In the genomic region with DNA sequence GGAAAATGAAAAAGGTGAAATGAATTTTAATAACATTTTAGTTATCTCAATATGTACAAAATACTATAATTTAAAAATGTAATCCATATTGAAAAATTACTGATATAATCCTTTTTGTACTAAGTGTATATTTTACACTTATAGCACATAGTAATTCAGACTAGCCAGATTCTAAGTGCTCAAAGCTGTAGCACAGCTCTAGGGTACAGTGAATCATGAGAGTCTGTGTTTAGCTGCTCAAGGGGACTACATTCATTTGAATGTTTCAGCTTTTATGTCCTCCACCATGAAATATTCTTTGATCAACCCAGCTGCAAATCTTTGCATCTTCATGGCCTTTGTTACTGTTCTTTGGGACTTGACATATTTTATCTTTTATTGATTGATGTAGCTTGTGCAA, we compare ENCODE assay signal across 32 cellular contexts. TPM values are rescaled to one million over a fixed set of nuclear protein-coding genes. Genes with fewer than 3 reads are reported as not detected.
DNase-seq lines count a peak whose midpoint lies in the region; ATAC-seq and TF ChIP-seq lines count a peak whose summit lies in the region.
"Had no signal": no experiment of that assay in that cellular context is flagged by ENCODE, and none has a peak within 500 bp of the region (broad histone marks: within the 10 kb centered on the region; RNA-seq: fewer than 3 reads in every experiment).

No MANE protein-coding gene starts in this region.

- POLR2A ChIA-PET in CD8-positive, alpha-beta T cell (lab: Charles Lee), result interaction anchor here (0.7 to 1.5 kb wide), 3 partner anchors 11 to 47 kb away, joined by 3 to 4 read pairs (median 3); no protein-coding TSS in a partner anchor
- POLR2A ChIA-PET in naive thymus-derived CD4-positive, alpha-beta T cell (lab: Charles Lee), result interaction anchor here (1.3 kb wide), 2 partner anchors 16 kb away, joined by 3 to 5 read pairs; a partner anchor contains a TSS

- H3K27me3 Mint-ChIP-seq in CD14-positive monocyte (ENCODE audit: low read depth in 3 of 3), result peaks cover 0 to 2% (median 0%) of the 10 kb centered on the region in 3 donors
- H3K27me3 Mint-ChIP-seq in CD8-positive, alpha-beta T cell (ENCODE audit: low read depth), result no peaks in the 10 kb centered on the region
- H3K27me3 Mint-ChIP-seq in activated T-helper 2 cell treated with anti-CD3 and anti-CD28 coated beads, Interferon-gamma antibody, Interleukin-2, Interleukin-4, amounts not matched to agents 10 μg/mL and 5 μg/mL and 100 μg/mL, durations not matched to agents 14 hours and 24 hours and 36 hours (ENCODE audit: low read depth), result no peaks in the 10 kb centered on the region
- H3K27me3 Mint-ChIP-seq in naive thymus-derived CD4-positive, alpha-beta T cell, result no peaks in the 10 kb centered on the region

- peaks cover 71% of the 10 kb centered on the region for H3K4me1 ChIP-seq in CD8-positive, alpha-beta T cell (ENCODE audit: insufficient read depth, low read length)
- peaks cover 65 to 80% of the 10 kb centered on the region in 2 donors for H3K4me1 ChIP-seq in naive thymus-derived CD4-positive, alpha-beta T cell (ENCODE audit: control insufficient read depth in 2 of 2, insufficient read depth in 2 of 2, low read length in 2 of 2)
- H3K4me1 ChIP-seq: ascending aorta, colonic mucosa, tibial artery had no signal

- no peak overlapping the region for H3K4me3 Mint-ChIP-seq in CD14-positive monocyte
- H3K4me3 Mint-ChIP-seq in CD8-positive, alpha-beta T cell, result peak overlapping the region; percentile 62
- H3K4me3 Mint-ChIP-seq in activated T-helper 2 cell treated with anti-CD3 and anti-CD28 coated beads, Interferon-gamma antibody, Interleukin-2, Interleukin-4, amounts not matched to agents 10 μg/mL and 5 μg/mL and 100 μg/mL, durations not matched to agents 14 hours and 24 hours and 36 hours (ENCODE audit: low read depth), result no peak overlapping the region
- H3K4me3 Mint-ChIP-seq in naive thymus-derived CD4-positive, alpha-beta T cell, result peak overlapping the region in 8 of 10 donors; percentile 33 to 95 (median 48)
- H3K4me3 Mint-ChIP-seq: activated T-cell treated with anti-CD3 and anti-CD28 coated beads, Interleukin-2, amount 50 U/mL, for 4 hours had no signal

- peak overlapping the region in 4 of 7 donors; percentile 7 to 43 (median 28) for H3K27ac Mint-ChIP-seq in CD14-positive monocyte
- H3K27ac Mint-ChIP-seq in CD8-positive, alpha-beta T cell, result peak overlapping the region; percentile 73
- H3K27ac Mint-ChIP-seq in activated T-helper 2 cell treated with anti-CD3 and anti-CD28 coated beads, Interferon-gamma antibody, Interleukin-2, Interleukin-4, amounts not matched to agents 10 μg/mL and 5 μg/mL and 100 μg/mL, durations not matched to agents 14 hours and 24 hours and 36 hours, result peak overlapping the region; percentile 60
- H3K27ac Mint-ChIP-seq in naive thymus-derived CD4-positive, alpha-beta T cell, result peak overlapping the region in 6 of 9 donors; percentile 29 to 93 (median 68)

- no peak for TF ChIP-seq CTCF in CD14-positive monocyte (IDR thresholded peaks at IDR 0.05)
- TF ChIP-seq CTCF in CD8-positive, alpha-beta T cell (IDR thresholded peaks at IDR 0.05), result no peak

- peaks cover 55% of the 10 kb centered on the region for H3K4me1 Mint-ChIP-seq in CD14-positive monocyte
- H3K4me1 Mint-ChIP-seq in CD8-positive, alpha-beta T cell (ENCODE audit: low read depth), result peaks cover 88% of the 10 kb centered on the region
- peaks cover 70% of the 10 kb centered on the region for H3K4me1 Mint-ChIP-seq in activated T-helper 2 cell treated with anti-CD3 and anti-CD28 coated beads, Interferon-gamma antibody, Interleukin-2, Interleukin-4, amounts not matched to agents 10 μg/mL and 5 μg/mL and 100 μg/mL, durations not matched to agents 14 hours and 24 hours and 36 hours (ENCODE audit: low read depth)
- peaks cover 78 to 99% (median 95%) of the 10 kb centered on the region in 7 donors for H3K4me1 Mint-ChIP-seq in naive thymus-derived CD4-positive, alpha-beta T cell

- peak; percentile 54 for ATAC-seq in CD8-positive, alpha-beta T cell
- ATAC-seq in naive thymus-derived CD4-positive, alpha-beta T cell, result no peak
- ATAC-seq in HG03432 (IDR thresholded peaks at IDR 0.05; ENCODE audit: unreplicated experiment) (no peak), GM21447 (IDR thresholded peaks at IDR 0.05; ENCODE audit: unreplicated experiment) (no peak)
- ATAC-seq: left lobe of liver, PC-3, right cardiac atrium had no signal

- peaks cover 47 to 55% of the 10 kb centered on the region in 2 donors for H3K36me3 Mint-ChIP-seq in CD14-positive monocyte
- peaks cover 75% of the 10 kb centered on the region for H3K36me3 Mint-ChIP-seq in CD8-positive, alpha-beta T cell
- H3K36me3 Mint-ChIP-seq in activated T-helper 2 cell treated with anti-CD3 and anti-CD28 coated beads, Interferon-gamma antibody, Interleukin-2, Interleukin-4, amounts not matched to agents 10 μg/mL and 5 μg/mL and 100 μg/mL, durations not matched to agents 14 hours and 24 hours and 36 hours (ENCODE audit: low read depth), result peaks cover 77% of the 10 kb centered on the region
- H3K36me3 Mint-ChIP-seq in naive thymus-derived CD4-positive, alpha-beta T cell, result peaks cover 17 to 61% (median 56%) of the 10 kb centered on the region in 5 donors

- peaks cover 26% of the 10 kb centered on the region for H3K36me3 ChIP-seq in CD8-positive, alpha-beta T cell (ENCODE audit: insufficient read depth, low read length)
- H3K36me3 ChIP-seq in naive thymus-derived CD4-positive, alpha-beta T cell (ENCODE audit: control insufficient read depth in 2 of 3, insufficient read depth in 3 of 3, low read length in 3 of 3), result peaks cover 12 to 31% (median 18%) of the 10 kb centered on the region in 3 experiments
- H3K36me3 ChIP-seq: ascending aorta, cardiac muscle cell, colonic mucosa, tibial artery had no signal

- intact Hi-C loops in CD14-positive monocyte (cut with micrococcal nuclease), result no loop called here
- intact Hi-C loops in CD8-positive, alpha-beta T cell (cut with DNase I, micrococcal nuclease), result loop anchor here in 1 of 2 experiments (10.0 kb wide), 1 partner anchor 866 kb away; a partner anchor contains a TSS
- intact Hi-C loops in activated T-helper 2 cell treated with anti-CD3 and anti-CD28 coated beads, Interferon-gamma antibody, Interleukin-2, Interleukin-4, amounts not matched to agents 10 μg/mL and 5 μg/mL and 100 μg/mL, durations not matched to agents 14 hours and 24 hours and 36 hours (cut with micrococcal nuclease), result loop anchor here (10.0 kb wide), 1 partner anchor 706 kb away; no protein-coding TSS in a partner anchor
- intact Hi-C loops in naive thymus-derived CD4-positive, alpha-beta T cell (cut with micrococcal nuclease), result loop anchor here in 1 of 2 donors (1.0 to 2.0 kb wide), 2 partner anchors 8 to 14 kb away; no protein-coding TSS in a partner anchor

- H3K9me3 Mint-ChIP-seq in CD14-positive monocyte, result peaks cover 0 to 3% (median 0%) of the 10 kb centered on the region in 7 donors
- H3K9me3 Mint-ChIP-seq in CD8-positive, alpha-beta T cell, result no peaks in the 10 kb centered on the region
- H3K9me3 Mint-ChIP-seq in activated T-helper 2 cell treated with anti-CD3 and anti-CD28 coated beads, Interferon-gamma antibody, Interleukin-2, Interleukin-4, amounts not matched to agents 10 μg/mL and 5 μg/mL and 100 μg/mL, durations not matched to agents 14 hours and 24 hours and 36 hours, result no peaks in the 10 kb centered on the region
- H3K9me3 Mint-ChIP-seq in naive thymus-derived CD4-positive, alpha-beta T cell, result peaks cover 0 to 6% (median 0%) of the 10 kb centered on the region in 11 donors
- H3K9me3 Mint-ChIP-seq: activated T-cell treated with anti-CD3 and anti-CD28 coated beads, Interleukin-2, amount 50 U/mL, for 4 hours had no signal

- DNase-seq in CD14-positive monocyte (ENCODE audit: low spot score) (no peak), NCI-H187 treated with DMSO at 0.1 percent for 48 hours (lab: John Stamatoyannopoulos, UW) (no peak)
- no peak for DNase-seq in CD8-positive, alpha-beta T cell
- DNase-seq in activated T-helper 2 cell treated with anti-CD3 and anti-CD28 coated beads, Interferon-gamma antibody, Interleukin-2, Interleukin-4, amounts not matched to agents 10 μg/mL and 5 μg/mL and 100 μg/mL, durations not matched to agents 14 hours and 24 hours and 36 hours (ENCODE audit: low spot score), result no peak
- DNase-seq in naive thymus-derived CD4-positive, alpha-beta T cell, result no peak
- DNase-seq: activated naive CD4-positive, alpha-beta T cell treated with anti-CD3 and anti-CD28 coated beads, Interleukin-2, amount 50 U/mL, for 16 hours; activated T-cell treated with anti-CD3 and anti-CD28 coated beads, Interleukin-2, amount 50 U/mL, for 4 hours; colonic mucosa; effector CD4-positive, alpha-beta T cell; GM23248; mesenchymal stem cell; NCI-H1417 treated with DMSO at 0.1 percent for 48 hours; NCI-H2081 treated with DMSO at 0.1 percent for 48 hours; NCI-H226; NCI-H526 treated with DMSO at 0.1 percent for 48 hours; NK-92 treated with Interleukin-12 subunit alpha and Interleukin-12 subunit beta, amount 100 ng/mL, for 24 hours; PC-3; right cardiac atrium; SK-N-SH; spleen; stimulated activated CD4-positive, alpha-beta T cell treated with anti-CD3 and anti-CD28 coated beads, Interleukin-2, amount 100 ng/mL, for 24 hours; T-helper 2 cell; tibial artery had no signal

- no peak overlapping the region for H3K27ac ChIP-seq in CD8-positive, alpha-beta T cell (ENCODE audit: low read depth, low read length)
- no peak overlapping the region for H3K27ac ChIP-seq in naive thymus-derived CD4-positive, alpha-beta T cell (ENCODE audit: low read depth, low read length)
- H3K27ac ChIP-seq: ascending aorta; BLaER1 treated with 17β-estradiol and CSF1 and Interleukin-3, amounts not matched to agents 10 nM and 100 nM; cardiac muscle cell; colonic mucosa; epithelial cell of prostate; GM23248; spleen; tibial artery had no signal

- no peaks in the 10 kb centered on the region for H3K9me3 ChIP-seq in CD8-positive, alpha-beta T cell (ENCODE audit: low read length)
- H3K9me3 ChIP-seq in naive thymus-derived CD4-positive, alpha-beta T cell (ENCODE audit: control insufficient read depth in 2 of 3, low read length in 3 of 3), result no peaks in the 10 kb centered on the region
- H3K9me3 ChIP-seq: ascending aorta, colonic mucosa, SK-N-SH, spleen, tibial artery had no signal

- no peak overlapping the region for H3K4me3 ChIP-seq in CD8-positive, alpha-beta T cell (ENCODE audit: low read depth, low read length)
- no peak overlapping the region for H3K4me3 ChIP-seq in naive thymus-derived CD4-positive, alpha-beta T cell (ENCODE audit: low read length)
- H3K4me3 ChIP-seq: ascending aorta; BLaER1 treated with 17β-estradiol and CSF1 and Interleukin-3, amounts not matched to agents 10 nM and 100 nM; cardiac muscle cell; colonic mucosa; GM23248; tibial artery had no signal

- CTCF ChIA-PET in CD8-positive, alpha-beta T cell (lab: Charles Lee), result interaction anchor here (1.1 kb wide), 1 partner anchor 104 kb away, joined by 3 read pairs; no protein-coding TSS in a partner anchor
- CTCF ChIA-PET in naive thymus-derived CD4-positive, alpha-beta T cell (lab: Charles Lee), result no interaction called here

- H3K27me3 ChIP-seq in CD8-positive, alpha-beta T cell (ENCODE audit: insufficient read depth, low read length), result no peaks in the 10 kb centered on the region
- no peaks in the 10 kb centered on the region for H3K27me3 ChIP-seq in naive thymus-derived CD4-positive, alpha-beta T cell (ENCODE audit: control insufficient read depth in 2 of 2, insufficient read depth in 2 of 2, low read length in 2 of 2)
- H3K27me3 ChIP-seq: ascending aorta; BLaER1 treated with 17β-estradiol and CSF1 and Interleukin-3, amounts not matched to agents 10 nM and 100 nM; cardiac muscle cell; colonic mucosa; spleen; tibial artery had no signal

RNA-seq across cellular contexts. Expression of a gene that starts 15.7 kb away (rescaled TPM):
- 1,000 to 10,000 TPM; 1,107 to 1,222 TPM for polyA plus RNA-seq in CD14-positive monocyte
- total RNA-seq in CD8-positive, alpha-beta T cell, result 100 to 1,000 TPM; 205 to 213 TPM
- total RNA-seq in activated T-helper 2 cell treated with anti-CD3 and anti-CD28 coated beads, Interferon-gamma antibody, Interleukin-2, Interleukin-4, amounts not matched to agents 10 μg/mL and 5 μg/mL and 100 μg/mL, durations not matched to agents 14 hours and 24 hours and 36 hours, result 161 and 165 TPM in 2 replicates
- 100 to 1,000 TPM; 237 to 513 (median 287) TPM for total RNA-seq in naive thymus-derived CD4-positive, alpha-beta T cell
- 1,000 to 10,000 TPM in 1 of 2 donors, 100 to 1,000 TPM in 1; 675 to 1,023 TPM for polyA plus RNA-seq in naive thymus-derived CD4-positive, alpha-beta T cell
- total RNA-seq: cardiac muscle cell, GM23248, LHCN-M2, PC-3 had no signal
- polyA plus RNA-seq: AG04450, cardiac muscle cell, GM23248, SK-N-SH had no signal

Comparison
In these comparisons a context has a peak if more than half of its experiments do, and no peak if none do; other contexts are left out.
1. H3K4me3 Mint-ChIP-seq: peak in CD8-positive, alpha-beta T cell (single experiment) and naive thymus-derived CD4-positive, alpha-beta T cell (8 of 10); none in CD14-positive monocyte (0 of 2) and activated T-helper 2 cell treated with anti-CD3 and anti-CD28 coated beads, Interferon-gamma antibody, Interleukin-2, Interleukin-4, amounts not matched to agents 10 μg/mL and 5 μg/mL and 100 μg/mL, durations not matched to agents 14 hours and 24 hours and 36 hours (single experiment).
2. Peak in every context shown above with its lines, with median percentiles within 50 percentile points of each other: H3K27ac Mint-ChIP-seq.